In the genomic region with DNA sequence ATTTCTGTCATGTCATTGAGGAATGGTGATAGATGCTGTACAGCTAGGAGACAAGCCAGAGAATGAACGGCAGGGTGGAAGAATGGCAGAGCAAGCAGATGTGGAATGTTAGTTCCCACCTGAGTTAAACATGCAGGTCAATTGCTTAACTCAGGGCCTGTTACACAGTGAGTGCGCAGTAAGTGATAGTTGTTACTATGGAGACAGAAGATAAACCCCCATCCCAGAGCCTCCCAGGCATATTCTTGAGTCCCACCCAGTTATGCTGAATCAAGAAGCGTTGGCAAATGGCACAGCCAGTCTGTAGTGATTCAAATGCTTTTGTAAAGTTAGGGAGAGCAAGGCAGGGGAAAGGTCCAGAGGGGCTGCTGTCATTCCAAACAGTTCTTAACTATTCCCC, we compare ENCODE assay signal across 21 cellular contexts.
DNase-seq lines count a peak whose midpoint lies in the region; ATAC-seq, FAIRE-seq and TF ChIP-seq lines count a peak whose summit lies in the region.
"Had no signal": no experiment of that assay in that cellular context is flagged by ENCODE, and none has a peak within 500 bp of the region (broad histone marks: within the 10 kb centered on the region; RNA-seq: fewer than 3 reads in every experiment).

No MANE protein-coding gene starts in this region.

- H3K79me2 ChIP-seq in H1 (ENCODE audit: control insufficient read depth in 1 of 2, insufficient read depth in 2 of 2, low read length in 2 of 2) (no peaks in the 10 kb centered on the region), trophoblast cell (ENCODE audit: control insufficient read depth, insufficient read depth, low read length, poor library complexity) (no peaks in the 10 kb centered on the region)

- no peak for FAIRE-seq in H1 (lab: Jason Lieb, UNC)
- FAIRE-seq: A549, D721Med, G401.6, GM12891, GM19239, H54, HepG2 had no signal

- no peak overlapping the region for H4K12ac ChIP-seq in trophoblast cell (ENCODE audit: low read depth, low read length)

- H3K4me1 ChIP-seq in H1 (replicated peaks in 1 of 4; ENCODE audit: control insufficient read depth in 3 of 4, insufficient read depth in 4 of 4, low read length in 3 of 4): peaks cover 3 to 31% (median 21%) of the 10 kb centered on the region in 4 experiments
- no peaks in the 10 kb centered on the region for H3K4me1 ChIP-seq in trophoblast cell (ENCODE audit: control insufficient read depth in 1 of 2, insufficient read depth in 2 of 2, low read length in 2 of 2)
- no peaks in the 10 kb centered on the region for H3K4me1 ChIP-seq in stomach
- H3K4me1 ChIP-seq: A549, Caco-2 had no signal

- peak overlapping the region; percentile 21 for H2BK120ac ChIP-seq in H1 (replicated peaks; ENCODE audit: low read depth, low read length)
- H2BK120ac ChIP-seq in trophoblast cell (ENCODE audit: insufficient read depth, low read length, poor library complexity): no peak overlapping the region

- H2BK12ac ChIP-seq in H1 (ENCODE audit: low read depth, low read length) (0 out of 2 replicates have a peak overlapping the region, but pooled peaks have one; percentile 69), trophoblast cell (ENCODE audit: low read length) (no peak overlapping the region)

- H2BK5ac ChIP-seq in H1 (ENCODE audit: low read depth, low read length) (peak overlapping the region; percentile 74; the same call in 1 of the 2 replicates), trophoblast cell (ENCODE audit: low read depth, low read length, poor library complexity) (no peak overlapping the region)

- H3K14ac ChIP-seq in H1 (ENCODE audit: insufficient read length) (no peak overlapping the region), trophoblast cell (ENCODE audit: low read length) (no peak overlapping the region)

- H3K9me3 ChIP-seq in H1 (ENCODE audit: insufficient read depth in 2 of 2, low read depth in 1 of 2, low read length in 1 of 2): peaks cover 4 to 6% of the 10 kb centered on the region in 2 experiments; a peak in 1 of 4 replicates
- H3K9me3 ChIP-seq in trophoblast cell (ENCODE audit: insufficient read depth, low read depth, low read length): no peaks in the 10 kb centered on the region
- H3K9me3 ChIP-seq in stomach: no peaks in the 10 kb centered on the region
- H3K9me3 ChIP-seq: A549, Caco-2 had no signal

- H3K18ac ChIP-seq in H1 (ENCODE audit: extremely low read depth, low read length): no peak overlapping the region
- H3K18ac ChIP-seq in trophoblast cell (ENCODE audit: low read length): no peak overlapping the region

- no peak overlapping the region for H3K9ac ChIP-seq in H1 (replicated peaks in 1 of 4; ENCODE audit: extremely low read depth in 1 of 4, low read depth in 3 of 4, low read length in 3 of 4)
- H3K9ac ChIP-seq in trophoblast cell (ENCODE audit: low read length): no peak overlapping the region

- no peak for TF ChIP-seq POLR2A in H1 (IDR thresholded peaks at IDR 0.05; ENCODE audit: control extremely low read depth in 1 of 2, low read depth in 2 of 2, low read length in 2 of 2)
- no peak for TF ChIP-seq POLR2A in stomach (IDR thresholded peaks at IDR 0.05)

- H3K36me3 ChIP-seq in H1 (ENCODE audit: control insufficient read depth in 2 of 4, insufficient read depth in 4 of 4, low read length in 3 of 4): no peaks in the 10 kb centered on the region
- no peaks in the 10 kb centered on the region for H3K36me3 ChIP-seq in trophoblast cell (ENCODE audit: control insufficient read depth in 1 of 2, insufficient read depth in 2 of 2, low read length in 2 of 2)
- no peaks in the 10 kb centered on the region for H3K36me3 ChIP-seq in stomach

- CTCF ChIA-PET in H1 (lab: Charles Lee; ENCODE audit: partially characterized antibody): interaction anchor here (0.8 to 2.5 kb wide), 4 partner anchors 11 to 49 kb away, joined by 3 to 12 read pairs (median 6); no protein-coding TSS in a partner anchor

- no peaks in the 10 kb centered on the region for H3K27me3 ChIP-seq in H1 (replicated peaks in 1 of 4; ENCODE audit: control insufficient read depth in 3 of 4, extremely low read depth in 1 of 4, insufficient read depth in 3 of 4, low read length in 3 of 4)
- no peaks in the 10 kb centered on the region for H3K27me3 ChIP-seq in trophoblast cell (ENCODE audit: insufficient read depth, low read length)
- peaks cover 0 to 18% (median 0%) of the 10 kb centered on the region in 3 donors for H3K27me3 ChIP-seq in stomach

- H3K23ac ChIP-seq in H1 (ENCODE audit: insufficient read length) (no peak overlapping the region), trophoblast cell (ENCODE audit: low read length) (no peak overlapping the region)

- H3K4me3 ChIP-seq in H1 (ENCODE audit: extremely low read depth in 1 of 4, insufficient read depth in 2 of 4, low read depth in 3 of 4, low read length in 4 of 4) (no peak overlapping the region), trophoblast cell (ENCODE audit: low read depth, low read length) (no peak overlapping the region), stomach (no peak overlapping the region)
- H3K4me3 ChIP-seq: A549 had no signal

- no peaks in the 10 kb centered on the region for H4K20me1 ChIP-seq in H1 (replicated peaks in 1 of 2; ENCODE audit: control insufficient read depth in 1 of 2, insufficient read depth in 2 of 2, low read length in 2 of 2)

- no peak for TF ChIP-seq EP300 in H1 (IDR thresholded peaks at IDR 0.05; ENCODE audit: borderline replicate concordance in 1 of 2, low read depth in 2 of 2, low read length in 2 of 2)
- no peak for TF ChIP-seq EP300 in stomach (IDR thresholded peaks at IDR 0.05)

- POLR2A ChIA-PET in H1 (lab: Charles Lee; ENCODE audit: partially characterized antibody): interaction anchor here (0.7 to 2.1 kb wide), 4 partner anchors 10 to 31 kb away, joined by 3 to 5 read pairs (median 3); no protein-coding TSS in a partner anchor

- no peak overlapping the region for H3K27ac ChIP-seq in H1 (ENCODE audit: low read depth, low read length)
- H3K27ac ChIP-seq in trophoblast cell (ENCODE audit: low read depth, low read length): no peak overlapping the region
- H3K27ac ChIP-seq in stomach: no peak overlapping the region
- H3K27ac ChIP-seq: 22Rv1, A549, C4-2B had no signal

- no peaks in the 10 kb centered on the region for H3K23me2 ChIP-seq in H1 (ENCODE audit: low read depth, low read length)

- ATAC-seq in left cardiac atrium (peak; percentile 12 to 83), Right ventricle myocardium superior (ENCODE audit: poor library complexity) (no peak), HG03175 (IDR thresholded peaks at IDR 0.05; ENCODE audit: unreplicated experiment) (no peak)
- ATAC-seq: A549, HepG2 had no signal

- 0 out of 2 replicates have a peak overlapping the region, but pooled peaks have one; percentile 5 for H2BK15ac ChIP-seq in H1 (ENCODE audit: low read length)

- H3K4me2 ChIP-seq in H1 (ENCODE audit: insufficient read depth in 1 of 2, low read depth in 2 of 2, low read length in 2 of 2): no peak overlapping the region
- H3K4me2 ChIP-seq in trophoblast cell (ENCODE audit: low read length): no peak overlapping the region
- H3K4me2 ChIP-seq: A549 had no signal

- H2AFZ ChIP-seq in H1 (ENCODE audit: low read length) (no peak overlapping the region), trophoblast cell (ENCODE audit: insufficient read depth, low read length, poor library complexity) (no peak overlapping the region)

- WGBS in H1 (ENCODE audit: extremely low coverage in 1 of 2, insufficient coverage in 1 of 2, insufficient read length in 1 of 2, insufficient replicate concordance in 2 of 2, low coverage in 1 of 2, low lambda C conversion rate in 2 of 2, missing lambda C conversion rate in 1 of 2), 2 experiments: 87% methylated on average over 3 of the region's 3 CpGs; no CpG with 5 or more reads in 1 of the 2 experiments
- no CpG with 5 or more reads among the region's 3 CpGs for WGBS in trophoblast cell (ENCODE audit: extremely low coverage, insufficient coverage, insufficient read length)
- 55 to 74% (median 62%) methylated on average over 3 of the region's 3 CpGs for WGBS in stomach, 5 donors

- TF ChIP-seq CTCF in H1 (IDR thresholded peaks at IDR 0.05; ENCODE audit: control extremely low read depth in 1 of 3, insufficient read depth in 1 of 3, low read depth in 1 of 3, low read length in 3 of 3): no peak
- no peak for TF ChIP-seq CTCF in stomach (IDR thresholded peaks at IDR 0.05)

- intact Hi-C loops in left cardiac atrium (cut with DNase I) (no loop called here), Right ventricle myocardium superior (cut with DNase I) (no loop called here), stomach (cut with DNase I; ENCODE audit: low total_unique reads) (no loop called here)

- H4K8ac ChIP-seq in H1 (ENCODE audit: extremely low read depth, insufficient read depth, low read length) (no peak overlapping the region), trophoblast cell (ENCODE audit: low read depth, low read length) (no peak overlapping the region)

- H4K5ac ChIP-seq in H1 (ENCODE audit: insufficient read length, low read depth, low read length): no peak overlapping the region

- H3K56ac ChIP-seq in H1 (replicated peaks; ENCODE audit: insufficient read length, low read depth, low read length): no peak overlapping the region

- H4K91ac ChIP-seq in H1 (replicated peaks; ENCODE audit: insufficient read length, low read length) (peak overlapping the region; percentile 67), trophoblast cell (ENCODE audit: low read depth, low read length) (no peak overlapping the region)

- H2AK5ac ChIP-seq in H1 (ENCODE audit: low read depth, low read length) (no peak overlapping the region; the same call in 1 of the 2 replicates), trophoblast cell (ENCODE audit: low read length) (no peak overlapping the region)

- peak; percentile 18 for DNase-seq in NCI-H146 (lab: John Stamatoyannopoulos, UW)
- no peak for DNase-seq in NCI-H146 treated with DMSO at 0.1 percent for 48 hours (lab: John Stamatoyannopoulos, UW; ENCODE audit: unreplicated experiment)
- no peak for DNase-seq in left cardiac atrium
- DNase-seq in Right ventricle myocardium superior: no peak
- no peak for DNase-seq in H1 (ENCODE audit: low read depth in 1 of 2, low spot score in 2 of 2)
- peak; percentile 22 to 60 for DNase-seq in trophoblast cell
- DNase-seq in stomach: no peak
- DNase-seq: AML-193; Caco-2; CD4-positive, alpha-beta T cell; HCEC 1CT had no signal

- H3K4ac ChIP-seq in H1 (replicated peaks; ENCODE audit: insufficient read length, low read depth, low read length): peak overlapping the region; percentile 6
- no peak overlapping the region for H3K4ac ChIP-seq in trophoblast cell (ENCODE audit: low read depth, low read length)

- no peak for TF ChIP-seq RAD21 in H1 (IDR thresholded peaks at IDR 0.05 in 1 of 2, conservative IDR thresholded peaks at IDR 0.05 in 1 of 2; ENCODE audit: low read depth in 2 of 2, low read length in 2 of 2)

- peak overlapping the region; percentile 68; the same call in 1 of the 2 replicates for H2BK20ac ChIP-seq in H1 (ENCODE audit: low read length)

- H3K79me1 ChIP-seq in H1 (ENCODE audit: low read depth, low read length) (no peaks in the 10 kb centered on the region), trophoblast cell (ENCODE audit: low read length) (no peaks in the 10 kb centered on the region)

TF ChIP-seq in H1, 55 proteins besides CTCF, POLR2A, EP300 and RAD21 (continues in another document):
- TF ChIP-seq CHD2 (IDR thresholded peaks at IDR 0.05; ENCODE audit: low read length): no peak
- no peak for TF ChIP-seq BCL11A (IDR thresholded peaks at IDR 0.05; ENCODE audit: low read depth in 2 of 2, low read length in 2 of 2)
- no peak for TF ChIP-seq CREB1 (IDR thresholded peaks at IDR 0.05)
- no peak for TF ChIP-seq SAP30 (IDR thresholded peaks at IDR 0.05; ENCODE audit: insufficient read depth, insufficient replicate concordance, low read length)

Comparison
In these comparisons a context has a peak if more than half of its experiments do, and no peak if none do; other contexts are left out.
1. DNase-seq: peak in NCI-H146 (single experiment) and trophoblast cell (2 of 2); none in NCI-H146 treated with DMSO at 0.1 percent for 48 hours (single experiment), left cardiac atrium (single experiment), Right ventricle myocardium superior (single experiment), H1 (0 of 2) and stomach (single experiment).
2. ATAC-seq: peak in left cardiac atrium (2 of 2); none in Right ventricle myocardium superior (single experiment) and HG03175 (single experiment).